2 cellular contexts compared by ENCODE assay signal in the genomic region with DNA sequence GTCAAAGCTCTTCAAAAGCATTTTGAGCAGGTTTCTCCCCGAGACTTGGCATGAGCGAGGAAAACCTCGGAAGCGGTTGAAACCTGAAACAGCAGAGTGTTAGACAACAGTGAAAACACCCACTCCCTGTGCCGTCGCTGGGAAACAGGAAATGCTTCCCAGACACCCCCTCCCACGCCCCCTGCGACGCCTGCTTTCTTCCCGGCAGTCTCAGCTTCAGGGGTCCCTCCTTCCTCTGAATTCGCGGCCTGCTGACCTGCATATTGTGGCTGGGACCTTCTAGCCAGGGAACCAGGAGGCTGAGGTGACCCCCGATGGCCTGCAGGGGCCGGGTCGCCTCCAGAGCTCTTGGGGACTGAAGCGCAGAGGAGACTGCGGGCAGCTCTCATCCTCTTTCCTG.
TF ChIP-seq lines count a peak whose summit lies in the region.

No MANE protein-coding gene starts in this region.

TF ChIP-seq in GM23338, 12 proteins besides CTCF, POLR2A, EP300 and RAD21 (continues in another document):
- TF ChIP-seq REST (IDR thresholded peaks at IDR 0.05; ENCODE audit: unreplicated experiment) (no peak), ZNF114 (CRISPR knock-in tag; IDR thresholded peaks at IDR 0.05) (no peak), EZH2phosphoT487 (IDR thresholded peaks at IDR 0.05; ENCODE audit: unreplicated experiment) (no peak), NANOG (IDR thresholded peaks at IDR 0.05; ENCODE audit: borderline replicate concordance) (no peak), EZH2 (IDR thresholded peaks at IDR 0.05; ENCODE audit: low read depth, unreplicated experiment) (no peak), JUNB (IDR thresholded peaks at IDR 0.05; ENCODE audit: unreplicated experiment) (no peak), STAT1 (IDR thresholded peaks at IDR 0.05; ENCODE audit: unreplicated experiment) (no peak), POLR2AphosphoS5 (IDR thresholded peaks at IDR 0.05; ENCODE audit: low read depth) (no peak), ZNF462 (CRISPR knock-in tag; IDR thresholded peaks at IDR 0.05) (no peak)
- TF ChIP-seq, protein P1, sequence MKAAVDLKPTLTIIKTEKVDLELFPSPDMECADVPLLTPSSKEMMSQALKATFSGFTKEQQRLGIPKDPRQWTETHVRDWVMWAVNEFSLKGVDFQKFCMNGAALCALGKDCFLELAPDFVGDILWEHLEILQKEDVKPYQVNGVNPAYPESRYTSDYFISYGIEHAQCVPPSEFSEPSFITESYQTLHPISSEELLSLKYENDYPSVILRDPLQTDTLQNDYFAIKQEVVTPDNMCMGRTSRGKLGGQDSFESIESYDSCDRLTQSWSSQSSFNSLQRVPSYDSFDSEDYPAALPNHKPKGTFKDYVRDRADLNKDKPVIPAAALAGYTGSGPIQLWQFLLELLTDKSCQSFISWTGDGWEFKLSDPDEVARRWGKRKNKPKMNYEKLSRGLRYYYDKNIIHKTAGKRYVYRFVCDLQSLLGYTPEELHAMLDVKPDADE (IDR thresholded peaks at IDR 0.05): no peak

TF ChIP-seq in K562, 482 proteins besides CTCF, POLR2A, EP300 and RAD21:
- TF ChIP-seq ZNF589 (CRISPR knock-in tag; IDR thresholded peaks at IDR 0.05; ENCODE audit: low read depth) (peak; percentile 46; the same call in 1 of the 2 replicates), ZNF75A (CRISPR knock-in tag; IDR thresholded peaks at IDR 0.05) (no peak)
